In the genomic region with DNA sequence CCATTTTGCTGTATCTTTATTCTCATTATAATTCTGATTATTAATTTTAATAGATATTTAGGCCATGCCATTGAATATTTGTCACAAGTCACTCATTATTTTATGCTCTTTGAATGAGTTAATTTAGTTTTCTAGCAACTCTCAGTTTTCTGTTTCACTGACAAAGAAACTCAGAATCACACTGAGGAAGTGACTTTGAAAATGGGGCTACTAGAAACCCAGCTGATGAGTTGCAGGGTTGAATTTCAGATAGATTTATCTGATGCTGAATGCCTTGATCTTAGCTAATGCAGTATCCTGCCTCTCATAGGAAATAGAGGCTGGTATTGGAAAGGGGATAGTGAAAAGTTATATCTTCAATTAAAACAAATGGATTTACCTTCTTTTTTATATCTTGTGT, we compare ENCODE assay signal across 15 cellular contexts.
DNase-seq lines count a peak whose midpoint lies in the region; ATAC-seq and TF ChIP-seq lines count a peak whose summit lies in the region.
"Had no signal": no experiment of that assay in that cellular context is flagged by ENCODE, and none has a peak within 500 bp of the region (broad histone marks: within the 10 kb centered on the region; RNA-seq: fewer than 3 reads in every experiment).

No MANE protein-coding gene starts in this region.

- H3K36me3 ChIP-seq in heart left ventricle (no peaks in the 10 kb centered on the region), BE2C (no peaks in the 10 kb centered on the region)
- H3K36me3 ChIP-seq: neural progenitor cell, stomach had no signal

- H3K4me3 ChIP-seq in heart left ventricle: no peak overlapping the region
- H3K4me3 ChIP-seq in BE2C (ENCODE audit: low read depth, low read length): no peak overlapping the region
- H3K4me3 ChIP-seq: neural progenitor cell, stomach had no signal

- no peak overlapping the region for H3K27ac ChIP-seq in heart left ventricle
- H3K27ac ChIP-seq: neural progenitor cell, stomach had no signal

- TF ChIP-seq CTCF in heart left ventricle (IDR thresholded peaks at IDR 0.05): no peak
- TF ChIP-seq CTCF in BE2C (IDR thresholded peaks at IDR 0.05; ENCODE audit: low read depth, low read length): no peak

- ATAC-seq in GM18502 (IDR thresholded peaks at IDR 0.05; ENCODE audit: poor library complexity, unreplicated experiment) (peak; percentile 58), GM19467 (IDR thresholded peaks at IDR 0.05; ENCODE audit: unreplicated experiment) (peak; percentile 48), HG02763 (IDR thresholded peaks at IDR 0.05; ENCODE audit: unreplicated experiment) (peak; percentile 59), HG03442 (IDR thresholded peaks at IDR 0.05; ENCODE audit: unreplicated experiment) (peak; percentile 39), heart left ventricle (no peak)

- intact Hi-C loops in heart left ventricle (cut with DNase I): loop anchor here in 1 of 10 donors (5.0 kb wide), 1 partner anchor 149 kb away; no protein-coding TSS in a partner anchor

- no peak for TF ChIP-seq POLR2A in heart left ventricle (IDR thresholded peaks at IDR 0.05)

- no peaks in the 10 kb centered on the region for H3K4me1 ChIP-seq in heart left ventricle
- no peaks in the 10 kb centered on the region for H3K4me1 ChIP-seq in BE2C
- H3K4me1 ChIP-seq: neural progenitor cell had no signal

- no peaks in the 10 kb centered on the region for H3K9me3 ChIP-seq in heart left ventricle
- no peaks in the 10 kb centered on the region for H3K9me3 ChIP-seq in BE2C
- H3K9me3 ChIP-seq: stomach had no signal

- H3K27me3 ChIP-seq in heart left ventricle: no peaks in the 10 kb centered on the region
- no peaks in the 10 kb centered on the region for H3K27me3 ChIP-seq in BE2C
- H3K27me3 ChIP-seq: neural progenitor cell, stomach had no signal

- DNase-seq in heart left ventricle (no peak), GDM1 (lab: John Stamatoyannopoulos, UW) (no peak), OCI-M1 (lab: John Stamatoyannopoulos, UW) (no peak), BE2C (no peak)
- DNase-seq: islet precursor cell, mesendoderm, NCI-H2171 treated with DMSO at 0.1 percent for 48 hours, retina, Right ventricle myocardium superior, stomach had no signal

Comparison
In these comparisons a context has a peak if more than half of its experiments do, and no peak if none do; other contexts are left out.
1. ATAC-seq: peak in GM18502 (single experiment), GM19467 (single experiment), HG02763 (single experiment) and HG03442 (single experiment); none in heart left ventricle (0 of 4).